Comparison of ENCODE assay signal across 19 cellular contexts in genomic region chr4:1691737-1692373, GRCh38.
"Had no signal": no experiment of that assay in that cellular context is flagged by ENCODE, and none has a peak within 500 bp of the region (broad histone marks: within the 10 kb centered on the region; RNA-seq: fewer than 3 reads in every experiment).

No MANE protein-coding gene starts in this region.

- H3K9me3 ChIP-seq: adrenal gland, esophagus squamous epithelium, mucosa of descending colon, prostate gland, right atrium auricular region, thyroid gland had no signal

- H3K4me1 ChIP-seq: adrenal gland, prostate gland, right atrium auricular region had no signal

- FAIRE-seq: bronchial epithelial cell, endothelial cell of umbilical vein had no signal

- DNase-seq: activated CD4-positive, alpha-beta T cell treated with anti-CD3 and anti-CD28 coated beads for 1 hour; activated CD4-positive, alpha-beta T cell treated with anti-CD3 and anti-CD28 coated beads, Interleukin-2, amount 50 U/mL, for 4 hours; activated gamma-delta T cell treated with Interleukin-2 at 50 U/mL for 16 hours; adrenal gland; effector CD8-positive, alpha-beta T cell; esophagus squamous epithelium; immature natural killer cell; kidney glomerular epithelial cell; mesenchymal stem cell; mucosa of descending colon; naive B cell; stimulated activated CD4-positive, alpha-beta T cell treated with anti-CD3 and anti-CD28 coated beads, Interleukin-2, amount 100 ng/mL, for 24 hours; stimulated activated naive CD4-positive, alpha-beta T cell treated with Interleukin-2 at 50 U/mL for 16 hours; thyroid gland; WERI-Rb-1 had no signal

- H3K4me3 ChIP-seq: adrenal gland, esophagus squamous epithelium, mucosa of descending colon, prostate gland, right atrium auricular region, thyroid gland had no signal

- H3K27me3 ChIP-seq: adrenal gland, esophagus squamous epithelium, right atrium auricular region, thyroid gland had no signal

- H3K27ac ChIP-seq: adrenal gland, esophagus squamous epithelium, prostate gland, right atrium auricular region, thyroid gland, WERI-Rb-1 had no signal
